Comparison of ENCODE assay signal across 9 cellular contexts in genomic region chr10:60753152-60753551, GRCh38.
"Had no signal": no experiment of that assay in that cellular context is flagged by ENCODE, and none has a peak within 500 bp of the region (broad histone marks: within the 10 kb centered on the region; RNA-seq: fewer than 3 reads in every experiment).

No MANE protein-coding gene starts in this region.

- H2AFZ ChIP-seq: GM23338 had no signal

- H3K9ac ChIP-seq: KMS-11 had no signal

- DNase-seq: H7, HFFc6, IMR-90, KBM-7 had no signal

- H3K36me3 ChIP-seq: HAP-1 had no signal

- H3K27ac ChIP-seq: HL-60, KMS-11 had no signal

- H3K4me2 ChIP-seq: GM23338, KMS-11 had no signal

- H3K9me3 ChIP-seq: HAP-1 had no signal

- ATAC-seq: GM23338, HCT116 had no signal

- H3K27ac Mint-ChIP-seq: GM23338, HFFc6 had no signal

- H3K9me3 Mint-ChIP-seq: GM23338, HFFc6 had no signal

- H3K4me3 Mint-ChIP-seq: GM23338, HFFc6 had no signal

- H3K4me3 ChIP-seq: GM23338, HAP-1 had no signal
